1 cellular context compared by ENCODE assay signal in the genomic region with DNA sequence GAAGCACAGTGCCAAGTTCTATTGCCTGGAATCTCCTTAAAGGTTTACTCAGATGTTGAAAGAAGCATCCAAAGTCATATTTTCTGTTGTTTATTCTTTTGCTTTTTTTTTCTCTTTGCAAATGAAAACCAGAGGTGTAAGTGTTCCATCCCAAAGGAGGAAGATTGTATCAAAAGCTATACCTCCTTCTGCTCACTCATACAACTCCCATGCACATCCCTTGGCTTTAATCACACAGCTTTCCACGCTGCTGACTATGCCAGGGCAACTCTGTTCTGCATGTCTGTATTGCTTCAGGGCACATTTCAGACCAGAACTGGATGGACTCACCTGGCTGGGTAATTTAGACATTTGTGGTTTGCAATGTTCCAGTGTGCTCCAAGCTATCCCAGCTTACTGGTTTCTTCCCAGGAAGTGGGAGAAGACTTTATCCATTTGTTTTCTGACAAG.
TF ChIP-seq lines count a peak whose summit lies in the region.

No MANE protein-coding gene starts in this region.

TF ChIP-seq in K562, 482 proteins besides CTCF, POLR2A, EP300 and RAD21 (continued from another document):
- TF ChIP-seq, protein P1, sequence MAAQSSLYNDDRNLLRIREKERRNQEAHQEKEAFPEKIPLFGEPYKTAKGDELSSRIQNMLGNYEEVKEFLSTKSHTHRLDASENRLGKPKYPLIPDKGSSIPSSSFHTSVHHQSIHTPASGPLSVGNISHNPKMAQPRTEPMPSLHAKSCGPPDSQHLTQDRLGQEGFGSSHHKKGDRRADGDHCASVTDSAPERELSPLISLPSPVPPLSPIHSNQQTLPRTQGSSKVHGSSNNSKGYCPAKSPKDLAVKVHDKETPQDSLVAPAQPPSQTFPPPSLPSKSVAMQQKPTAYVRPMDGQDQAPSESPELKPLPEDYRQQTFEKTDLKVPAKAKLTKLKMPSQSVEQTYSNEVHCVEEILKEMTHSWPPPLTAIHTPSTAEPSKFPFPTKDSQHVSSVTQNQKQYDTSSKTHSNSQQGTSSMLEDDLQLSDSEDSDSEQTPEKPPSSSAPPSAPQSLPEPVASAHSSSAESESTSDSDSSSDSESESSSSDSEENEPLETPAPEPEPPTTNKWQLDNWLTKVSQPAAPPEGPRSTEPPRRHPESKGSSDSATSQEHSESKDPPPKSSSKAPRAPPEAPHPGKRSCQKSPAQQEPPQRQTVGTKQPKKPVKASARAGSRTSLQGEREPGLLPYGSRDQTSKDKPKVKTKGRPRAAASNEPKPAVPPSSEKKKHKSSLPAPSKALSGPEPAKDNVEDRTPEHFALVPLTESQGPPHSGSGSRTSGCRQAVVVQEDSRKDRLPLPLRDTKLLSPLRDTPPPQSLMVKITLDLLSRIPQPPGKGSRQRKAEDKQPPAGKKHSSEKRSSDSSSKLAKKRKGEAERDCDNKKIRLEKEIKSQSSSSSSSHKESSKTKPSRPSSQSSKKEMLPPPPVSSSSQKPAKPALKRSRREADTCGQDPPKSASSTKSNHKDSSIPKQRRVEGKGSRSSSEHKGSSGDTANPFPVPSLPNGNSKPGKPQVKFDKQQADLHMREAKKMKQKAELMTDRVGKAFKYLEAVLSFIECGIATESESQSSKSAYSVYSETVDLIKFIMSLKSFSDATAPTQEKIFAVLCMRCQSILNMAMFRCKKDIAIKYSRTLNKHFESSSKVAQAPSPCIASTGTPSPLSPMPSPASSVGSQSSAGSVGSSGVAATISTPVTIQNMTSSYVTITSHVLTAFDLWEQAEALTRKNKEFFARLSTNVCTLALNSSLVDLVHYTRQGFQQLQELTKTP (IDR thresholded peaks at IDR 0.05; ENCODE audit: low read depth in 1 of 2, partially characterized antibody in 2 of 2), result no peak
- TF ChIP-seq, protein P2, sequence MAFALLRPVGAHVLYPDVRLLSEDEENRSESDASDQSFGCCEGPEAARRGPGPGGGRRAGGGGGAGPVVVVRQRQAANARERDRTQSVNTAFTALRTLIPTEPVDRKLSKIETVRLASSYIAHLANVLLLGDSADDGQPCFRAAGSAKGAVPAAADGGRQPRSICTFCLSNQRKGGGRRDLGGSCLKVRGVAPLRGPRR (CRISPR knock-in tag; IDR thresholded peaks at IDR 0.05), result no peak
- TF ChIP-seq HDAC3 (IDR thresholded peaks at IDR 0.05; ENCODE audit: borderline replicate concordance, partially characterized antibody), result no peak
- no peak for TF ChIP-seq TAF15 (IDR thresholded peaks at IDR 0.05; ENCODE audit: low read depth, low read length)
- no peak for TF ChIP-seq TEAD2 (tag; IDR thresholded peaks at IDR 0.05)
